13 cellular contexts compared by ENCODE assay signal in the genomic region with DNA sequence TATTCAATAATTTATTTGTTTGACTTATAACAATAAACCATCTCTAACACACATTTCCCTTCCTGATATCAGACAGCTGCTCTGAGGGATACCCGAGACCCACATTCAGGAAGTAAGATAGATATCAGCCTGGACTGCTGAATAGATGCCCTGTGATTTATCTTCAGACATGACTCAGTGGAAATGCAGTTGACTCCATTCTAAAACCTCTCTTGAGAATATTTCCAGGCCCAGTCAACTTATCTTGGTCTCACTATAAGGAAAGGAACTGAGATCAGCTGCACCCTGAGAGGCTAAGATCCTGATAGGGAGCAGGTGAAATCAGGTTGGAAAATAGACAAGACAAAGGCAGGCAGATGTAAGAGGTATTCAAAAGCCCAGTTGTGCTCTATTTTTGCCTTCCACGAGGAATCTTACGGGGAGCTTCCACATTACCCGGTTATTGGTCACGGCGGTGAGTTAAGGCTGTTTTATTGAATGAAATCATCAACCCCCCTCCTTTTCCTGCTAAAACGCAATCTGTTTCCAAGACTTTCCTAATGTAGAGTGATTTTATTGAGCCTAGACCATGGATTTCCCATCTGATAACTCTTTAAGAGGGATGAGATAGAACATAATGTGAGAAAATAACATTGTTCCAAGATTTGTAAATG. TPM values are rescaled to one million over a fixed set of nuclear protein-coding genes. Genes with fewer than 3 reads are reported as not detected.
DNase-seq lines count a peak whose midpoint lies in the region; ATAC-seq and TF ChIP-seq lines count a peak whose summit lies in the region.
"Had no signal": no experiment of that assay in that cellular context is flagged by ENCODE, and none has a peak within 500 bp of the region (broad histone marks: within the 10 kb centered on the region; RNA-seq: fewer than 3 reads in every experiment).

No MANE protein-coding gene starts in this region.

- H2BK120ac ChIP-seq in mesenchymal stem cell (ENCODE audit: low read depth, low read length) = no peak overlapping the region

- peaks cover 0 to 4% (median 0%) of the 10 kb centered on the region in 3 donors for H3K4me1 Mint-ChIP-seq in CD8-positive, alpha-beta memory T cell

- H2AFZ ChIP-seq in PC-9 (no peak overlapping the region), mesenchymal stem cell (ENCODE audit: low read depth, low read length) (no peak overlapping the region)

- peak overlapping the region; percentile 53 for H3K4me2 ChIP-seq in PC-9
- H3K4me2 ChIP-seq in mesenchymal stem cell (ENCODE audit: low read length, poor library complexity, severe bottlenecking) = peak overlapping the region; percentile 28

- H3K27ac Mint-ChIP-seq in CD8-positive, alpha-beta memory T cell = no peak overlapping the region
- H3K27ac Mint-ChIP-seq: CD8-positive, alpha-beta T cell had no signal

- TF ChIP-seq POLR2A in body of pancreas (IDR thresholded peaks at IDR 0.05) = no peak

- H4K20me1 ChIP-seq in PC-9 (ENCODE audit: insufficient read depth) = no peaks in the 10 kb centered on the region

- H3K4me3 Mint-ChIP-seq in CD8-positive, alpha-beta memory T cell = no peak overlapping the region
- H3K4me3 Mint-ChIP-seq: CD8-positive, alpha-beta T cell had no signal

- peaks cover 16% of the 10 kb centered on the region; the same call in 1 of the 2 replicates for H3F3A ChIP-seq in PC-9 (ENCODE audit: insufficient read depth, low read depth)

- no peak overlapping the region for H2BK12ac ChIP-seq in mesenchymal stem cell (ENCODE audit: low read length in 2 of 2)

- no peaks in the 10 kb centered on the region for H3K79me2 ChIP-seq in PC-9 (ENCODE audit: low read depth)

- ATAC-seq in body of pancreas = no peak

- H3K18ac ChIP-seq in mesenchymal stem cell (ENCODE audit: low read depth in 1 of 2, low read length in 2 of 2) = no peak overlapping the region

- TF ChIP-seq CTCF in PC-9 (conservative IDR thresholded peaks at IDR 0.05) (no peak), choroid plexus epithelial cell (conservative IDR thresholded peaks at IDR 0.05; ENCODE audit: low read depth, low read length) (no peak), body of pancreas (IDR thresholded peaks at IDR 0.05) (no peak)

- peaks cover 2 to 14% of the 10 kb centered on the region in 2 donors for H3K27me3 Mint-ChIP-seq in CD8-positive, alpha-beta memory T cell

- no peak overlapping the region for H4K91ac ChIP-seq in mesenchymal stem cell (ENCODE audit: low read length)

- H3K36me3 ChIP-seq in PC-9 (ENCODE audit: low read depth) = no peaks in the 10 kb centered on the region
- H3K36me3 ChIP-seq in mesenchymal stem cell (ENCODE audit: control insufficient read depth in 1 of 2, insufficient read depth in 2 of 2, low read depth in 1 of 2, low read length in 2 of 2) = no peaks in the 10 kb centered on the region
- H3K36me3 ChIP-seq in body of pancreas (replicated peaks in 1 of 2; ENCODE audit: insufficient read depth in 1 of 2, low read depth in 2 of 2) = no peaks in the 10 kb centered on the region
- H3K36me3 ChIP-seq in CD8-positive, alpha-beta memory T cell (ENCODE audit: insufficient read depth, low read length) = no peaks in the 10 kb centered on the region
- H3K36me3 ChIP-seq: esophagus squamous epithelium had no signal

- no peak overlapping the region for H4K8ac ChIP-seq in mesenchymal stem cell (ENCODE audit: low read length)

- intact Hi-C loops in PC-9 (cut with micrococcal nuclease; ENCODE audit: unreplicated experiment) = loop anchor here (1.0 to 5.0 kb wide), 7 partner anchors 27 to 604 kb away; a partner anchor contains a TSS
- intact Hi-C loops in body of pancreas (cut with DNase I) = no loop called here

- no peaks in the 10 kb centered on the region for H3K79me1 ChIP-seq in mesenchymal stem cell (replicated peaks; ENCODE audit: low read length, poor library complexity, severe bottlenecking)

- 0% methylated on average over 1 of the region's 7 CpGs for WGBS in mesenchymal stem cell
- 26 to 37% methylated on average over 7 of the region's 7 CpGs for WGBS in body of pancreas, 2 donors

- no peaks in the 10 kb centered on the region for H3K36me3 Mint-ChIP-seq in CD8-positive, alpha-beta memory T cell
- H3K36me3 Mint-ChIP-seq: CD8-positive, alpha-beta T cell had no signal

- H3K4me1 ChIP-seq in PC-9 (replicated peaks; ENCODE audit: insufficient read depth) (peaks cover 12% of the 10 kb centered on the region), mesenchymal stem cell (ENCODE audit: control insufficient read depth, insufficient read depth, low read depth, low read length) (no peaks in the 10 kb centered on the region), body of pancreas (peaks cover 8% of the 10 kb centered on the region)
- peaks cover 5% of the 10 kb centered on the region for H3K4me1 ChIP-seq in CD8-positive, alpha-beta memory T cell (ENCODE audit: insufficient read depth, low read length)

- H3K9me3 ChIP-seq in PC-9 (ENCODE audit: insufficient read depth, low read depth) = no peaks in the 10 kb centered on the region
- no peaks in the 10 kb centered on the region for H3K9me3 ChIP-seq in mesenchymal stem cell (ENCODE audit: control insufficient read depth, low read length)
- H3K9me3 ChIP-seq in body of pancreas = no peaks in the 10 kb centered on the region
- no peaks in the 10 kb centered on the region for H3K9me3 ChIP-seq in CD8-positive, alpha-beta memory T cell (ENCODE audit: low read length)
- H3K9me3 ChIP-seq: esophagus squamous epithelium had no signal

- POLR2A ChIA-PET in PC-9 (lab: Charles Lee; ENCODE audit: unreplicated experiment) = interaction anchor here (0.5 to 1.2 kb wide), 5 partner anchors 28 to 376 kb away, joined by 3 to 16 read pairs (median 7); a partner anchor contains a TSS
- POLR2A ChIA-PET in CD8-positive, alpha-beta memory T cell (lab: Charles Lee) = interaction anchor here (0.7 kb wide), 1 partner anchor 228 kb away, joined by 3 read pairs; no protein-coding TSS in a partner anchor

- no peak overlapping the region for H2BK5ac ChIP-seq in mesenchymal stem cell (ENCODE audit: low read depth, low read length, poor library complexity, severe bottlenecking)

- no peak overlapping the region for H3K4ac ChIP-seq in mesenchymal stem cell (ENCODE audit: low read depth in 1 of 2, low read length in 2 of 2)

- H3K9ac ChIP-seq in mesenchymal stem cell (ENCODE audit: low read length) = peak overlapping the region; percentile 83

- no peak overlapping the region for H2AK5ac ChIP-seq in mesenchymal stem cell (ENCODE audit: low read length, severe bottlenecking)

- CTCF ChIA-PET in PC-9 (lab: Charles Lee) = interaction anchor here (0.6 to 2.2 kb wide), 23 partner anchors 9 to 1239 kb away, joined by 3 to 45 read pairs (median 4); a partner anchor contains a TSS
- CTCF ChIA-PET in CD8-positive, alpha-beta memory T cell (lab: Charles Lee) = interaction anchor here (0.6 to 2.2 kb wide), 41 partner anchors 7 to 634 kb away, joined by 3 to 15 read pairs (median 4); a partner anchor contains a TSS

- no peaks in the 10 kb centered on the region for H3K9me3 Mint-ChIP-seq in CD8-positive, alpha-beta memory T cell
- H3K9me3 Mint-ChIP-seq: CD8-positive, alpha-beta T cell had no signal

- H2BK15ac ChIP-seq in mesenchymal stem cell (ENCODE audit: low read depth, poor library complexity, severe bottlenecking) = no peak overlapping the region

- no peak overlapping the region for H3K14ac ChIP-seq in mesenchymal stem cell (ENCODE audit: low read length in 2 of 2)

- H3K27me3 ChIP-seq in PC-9 (ENCODE audit: insufficient read depth, low read depth) = no peaks in the 10 kb centered on the region
- H3K27me3 ChIP-seq in mesenchymal stem cell (ENCODE audit: control insufficient read depth in 1 of 2, insufficient read depth in 1 of 2, low read length in 2 of 2) = no peaks in the 10 kb centered on the region
- no peaks in the 10 kb centered on the region for H3K27me3 ChIP-seq in body of pancreas
- no peaks in the 10 kb centered on the region for H3K27me3 ChIP-seq in CD8-positive, alpha-beta memory T cell (ENCODE audit: insufficient read depth, low read length, poor library complexity, severe bottlenecking)

- no peak overlapping the region for H3K23ac ChIP-seq in mesenchymal stem cell (ENCODE audit: low read length in 2 of 2)

- no TSS peak for BruUV-seq in PC-9 (replicated peaks; lab: Mats Ljungman, UMichigan)

- H3K9me2 ChIP-seq in PC-9 (ENCODE audit: insufficient read depth) = no peaks in the 10 kb centered on the region

- peak overlapping the region; percentile 2; the same call in 1 of the 2 replicates for H3K27ac ChIP-seq in PC-9
- peak overlapping the region; percentile 31 for H3K27ac ChIP-seq in mesenchymal stem cell (ENCODE audit: low read length, poor library complexity, severe bottlenecking)
- no peak overlapping the region for H3K27ac ChIP-seq in body of pancreas
- no peak overlapping the region for H3K27ac ChIP-seq in CD8-positive, alpha-beta memory T cell (ENCODE audit: low read depth, low read length)

- peak; percentile 63 for DNase-seq in COLO829 (ENCODE audit: low spot score)
- peak in 1 of 2 experiments; percentile 56 for DNase-seq in PC-9
- peak; percentile 69 for DNase-seq in choroid plexus epithelial cell (ENCODE audit: low read depth)
- DNase-seq in mesenchymal stem cell = peak; percentile 80
- no peak for DNase-seq in body of pancreas
- DNase-seq in CD8-positive, alpha-beta memory T cell = no peak
- DNase-seq in iPS-NIHi7 (ENCODE audit: extremely low spot score) = no peak
- DNase-seq in NCI-H345 (lab: John Stamatoyannopoulos, UW) = no peak
- DNase-seq: esophagus squamous epithelium had no signal

- no peak overlapping the region for H3K4me3 ChIP-seq in PC-9
- H3K4me3 ChIP-seq in choroid plexus epithelial cell (ENCODE audit: low read depth, low read length) = no peak overlapping the region
- peak overlapping the region in 1 of 2 experiments; percentile 48 for H3K4me3 ChIP-seq in mesenchymal stem cell (ENCODE audit: insufficient read depth in 1 of 2, low read depth in 1 of 2, low read length in 2 of 2)
- H3K4me3 ChIP-seq in body of pancreas = no peak overlapping the region
- H3K4me3 ChIP-seq in CD8-positive, alpha-beta memory T cell (ENCODE audit: low read length) = no peak overlapping the region
- H3K4me3 ChIP-seq: esophagus squamous epithelium had no signal

RNA-seq across cellular contexts. Expression of a gene that starts 25.5 kb away (rescaled TPM):
- total RNA-seq in PC-9 (2021) (21.1 and 21.6 TPM in 2 replicates), body of pancreas (not detected)
- polyA plus RNA-seq in mesenchymal stem cell (2013, experiment 1 of 2) = not detected
- not detected for polyA plus RNA-seq in mesenchymal stem cell (2013, experiment 2 of 2)
- total RNA-seq in CD8-positive, alpha-beta memory T cell = not detected
- polyA plus RNA-seq in CD8-positive, alpha-beta memory T cell = not detected
- total RNA-seq: CD8-positive, alpha-beta T cell; liver; posterior vena cava; temporal lobe had no signal
- polyA plus RNA-seq: liver had no signal

RNA-seq across cellular contexts. Expression of a gene that starts 27.7 kb away (rescaled TPM):
- total RNA-seq in PC-9 (2021) (29.2 and 34.2 TPM in 2 replicates), body of pancreas (1 to 10 TPM; 1.6 to 3.4 TPM)
- 0.40 TPM for polyA plus RNA-seq in mesenchymal stem cell (2013, experiment 1 of 2)
- 0.68 TPM for polyA plus RNA-seq in mesenchymal stem cell (2013, experiment 2 of 2)
- total RNA-seq in CD8-positive, alpha-beta memory T cell = not detected
- polyA plus RNA-seq in CD8-positive, alpha-beta memory T cell = not detected
- total RNA-seq: CD8-positive, alpha-beta T cell; temporal lobe had no signal

RNA-seq across cellular contexts. Expression of a gene that starts 33.3 kb away (rescaled TPM):
- total RNA-seq in PC-9 (2021) (1.0 and 1.9 TPM in 2 replicates), body of pancreas (not detected)
- polyA plus RNA-seq in mesenchymal stem cell (2013, experiment 1 of 2) = not detected
- not detected for polyA plus RNA-seq in mesenchymal stem cell (2013, experiment 2 of 2)
- total RNA-seq in CD8-positive, alpha-beta memory T cell = not detected
- not detected for polyA plus RNA-seq in CD8-positive, alpha-beta memory T cell
- total RNA-seq: CD8-positive, alpha-beta T cell; liver; posterior vena cava; temporal lobe had no signal
- polyA plus RNA-seq: liver had no signal

RNA-seq across cellular contexts. Expression of a gene that starts 52.0 kb away (rescaled TPM):
- not detected in 2 replicates for total RNA-seq in PC-9 (2021)
- polyA plus RNA-seq in mesenchymal stem cell (2013, experiment 1 of 2) = not detected
- not detected for polyA plus RNA-seq in mesenchymal stem cell (2013, experiment 2 of 2)
- not detected for total RNA-seq in body of pancreas
- not detected for total RNA-seq in CD8-positive, alpha-beta memory T cell
- not detected for polyA plus RNA-seq in CD8-positive, alpha-beta memory T cell
- total RNA-seq: CD8-positive, alpha-beta T cell; liver; posterior vena cava; temporal lobe had no signal
- polyA plus RNA-seq: liver had no signal

Comparison
In these comparisons a context has a peak if more than half of its experiments do, and no peak if none do; other contexts are left out.
1. DNase-seq: peak in COLO829 (single experiment), choroid plexus epithelial cell (single experiment) and mesenchymal stem cell (single experiment); none in body of pancreas (0 of 4), CD8-positive, alpha-beta memory T cell (0 of 5), iPS-NIHi7 (single experiment) and NCI-H345 (single experiment).
2. H3K27ac ChIP-seq: peak in PC-9 (single experiment) and mesenchymal stem cell (single experiment); none in body of pancreas (0 of 4) and CD8-positive, alpha-beta memory T cell (single experiment).
3. RNA of a gene that starts 25.5 kb away (total RNA-seq): 21.1 to 21.6 TPM in PC-9; not detected in body of pancreas and not detected in CD8-positive, alpha-beta memory T cell; every median in the first group is over 10 times any median in the second.